In the genomic region with DNA sequence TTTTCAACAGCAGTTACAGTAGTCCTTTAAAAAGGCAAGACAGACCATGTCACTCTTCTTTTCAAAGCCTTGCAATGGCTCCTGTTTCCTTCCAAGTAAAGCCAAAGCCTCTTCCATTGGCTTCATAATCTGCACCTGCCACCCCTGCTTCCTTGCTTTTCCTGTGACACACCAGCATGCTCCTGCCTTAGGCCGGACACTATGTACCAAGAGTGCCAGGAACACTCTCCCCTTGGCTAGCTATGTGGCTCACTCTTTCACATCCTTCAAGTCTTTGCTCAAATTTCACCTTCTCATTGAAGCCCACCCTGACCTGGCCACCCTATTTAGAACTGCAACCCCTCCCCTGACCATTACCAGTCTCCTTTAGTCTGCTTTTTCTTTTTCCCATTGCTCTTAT, we compare ENCODE assay signal across 23 cellular contexts.
"Had no signal": no experiment of that assay in that cellular context is flagged by ENCODE, and none has a peak within 500 bp of the region (broad histone marks: within the 10 kb centered on the region; RNA-seq: fewer than 3 reads in every experiment).

No MANE protein-coding gene starts in this region.

- DNase-seq: heart right ventricle; islet precursor cell; left ventricle myocardium inferior; naive thymus-derived CD8-positive, alpha-beta T cell; nucleus accumbens; pancreas; posterior cingulate gyrus; retina; right cardiac atrium; stimulated activated CD4-positive, alpha-beta T cell treated with anti-CD3 and anti-CD28 coated beads, Interleukin-1b, Interleukin-23, amount 100 ng/mL, for 48 hours; stimulated activated CD4-positive, alpha-beta T cell treated with anti-CD3 and anti-CD28 coated beads, Interleukin-2, amount 100 ng/mL, for 48 hours; stimulated activated CD4-positive, alpha-beta T cell treated with anti-CD3 and anti-CD28 coated beads, Interleukin-4, amount 100 ng/mL, for 4 hours; stimulated activated CD8-positive, alpha-beta memory T cell treated with anti-CD3 and anti-CD28 coated beads, Interleukin-4, amount 100 ng/mL, for 48 hours; stimulated activated naive CD4-positive, alpha-beta T cell treated with Interleukin-2 at 50 U/mL for 16 hours; stimulated activated naive CD8-positive, alpha-beta T cell treated with anti-CD3 and anti-CD28 coated beads, Interleukin-15, amount 100 ng/mL, for 72 hours; substantia nigra; thyroid gland; uterus had no signal

- H3K36me3 ChIP-seq: heart right ventricle, left ventricle myocardium inferior, pancreas, prostate gland, thyroid gland, uterus had no signal

- H3K27me3 ChIP-seq: heart right ventricle, hepatocyte, pancreas, thyroid gland, uterus had no signal

- H3K4me1 ChIP-seq: pancreas, prostate gland, uterus had no signal

- FAIRE-seq: pancreas had no signal

- ATAC-seq: heart right ventricle; naive thymus-derived CD8-positive, alpha-beta T cell; right cardiac atrium; stimulated activated memory B cell treated with anti-CD40 and anti-IgM and Interleukin-4, amounts not matched to agents 10 μg/mL and 1 μg/mL and 100 μg/mL, for 72 hours; stimulated activated naive CD8-positive, alpha-beta T cell treated with anti-CD3 and anti-CD28 coated beads, Interleukin-15, amount 100 ng/mL, for 72 hours had no signal

- H3K9me3 ChIP-seq: heart right ventricle, left ventricle myocardium inferior, pancreas, prostate gland, thyroid gland, uterus had no signal

- H3K79me2 ChIP-seq: hepatocyte had no signal

- H3K27ac ChIP-seq: heart right ventricle, hepatocyte, left ventricle myocardium inferior, pancreas, prostate gland, thyroid gland, uterus had no signal

- H3K4me3 ChIP-seq: heart right ventricle, hepatocyte, left ventricle myocardium inferior, lung, pancreas, prostate gland, smooth muscle cell, thyroid gland, uterus had no signal

- H2AFZ ChIP-seq: hepatocyte had no signal

- H3K4me2 ChIP-seq: hepatocyte, smooth muscle cell had no signal
